In the genomic region with DNA sequence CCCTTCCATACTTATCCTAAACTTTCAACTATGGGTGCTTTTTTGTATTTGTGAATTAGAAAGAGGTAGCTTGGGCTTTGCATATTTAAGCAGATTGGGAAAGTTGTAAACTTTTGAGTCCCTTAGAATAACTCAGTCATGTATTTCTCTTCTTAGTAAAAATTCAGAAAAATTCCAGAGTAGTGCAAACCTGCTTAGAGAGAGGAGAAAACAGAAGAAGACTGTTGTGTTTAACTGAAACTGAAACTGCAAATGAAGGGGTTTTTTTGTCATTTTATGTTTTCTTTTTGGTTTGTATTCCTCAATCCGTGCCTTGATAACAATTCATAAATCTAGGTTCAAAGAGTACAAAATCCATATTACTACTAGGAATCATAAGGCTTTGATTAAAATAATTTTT, we compare ENCODE assay signal across 12 cellular contexts. TPM values are rescaled to one million over a fixed set of nuclear protein-coding genes. Genes with fewer than 3 reads are reported as not detected.
DNase-seq lines count a peak whose midpoint lies in the region; ATAC-seq, FAIRE-seq and TF ChIP-seq lines count a peak whose summit lies in the region.
"Had no signal": no experiment of that assay in that cellular context is flagged by ENCODE, and none has a peak within 500 bp of the region (broad histone marks: within the 10 kb centered on the region; RNA-seq: fewer than 3 reads in every experiment).

No MANE protein-coding gene starts in this region.

- POLR2A ChIA-PET in GM10248 (lab: Yijun Ruan, JAX): no interaction called here

- H3K4me2 ChIP-seq in astrocyte (ENCODE audit: low read length): no peak overlapping the region

- H3K4me1 Mint-ChIP-seq in astrocyte (ENCODE audit: low read depth, unreplicated experiment): peaks cover 23% of the 10 kb centered on the region

- H3K9ac ChIP-seq in astrocyte (ENCODE audit: low read length): no peak overlapping the region

- H3K4me3 Mint-ChIP-seq in astrocyte (ENCODE audit: unreplicated experiment): no peak overlapping the region

- ATAC-seq in HG03108 (IDR thresholded peaks at IDR 0.05; ENCODE audit: unreplicated experiment): peak; percentile 55
- ATAC-seq in GM18519 (IDR thresholded peaks at IDR 0.05; ENCODE audit: low FRiP score, unreplicated experiment): no peak
- no peak for ATAC-seq in HG03520 (IDR thresholded peaks at IDR 0.05; ENCODE audit: unreplicated experiment)

- peak overlapping the region; percentile 60 for H3K27ac Mint-ChIP-seq in astrocyte (ENCODE audit: unreplicated experiment)

- peaks cover 3% of the 10 kb centered on the region for H3K36me3 Mint-ChIP-seq in astrocyte (ENCODE audit: low read depth, unreplicated experiment)

- no peak overlapping the region for H2AFZ ChIP-seq in astrocyte (ENCODE audit: low read depth, low read length)

- H3K79me2 ChIP-seq in astrocyte (ENCODE audit: insufficient read depth, low read length): no peaks in the 10 kb centered on the region

- H3K27me3 Mint-ChIP-seq in astrocyte (ENCODE audit: low read depth, unreplicated experiment): no peaks in the 10 kb centered on the region

- H3K9me3 Mint-ChIP-seq in astrocyte (ENCODE audit: unreplicated experiment): no peaks in the 10 kb centered on the region

- H3K4me1 ChIP-seq in astrocyte (ENCODE audit: insufficient read depth, low read length): peaks cover 4% of the 10 kb centered on the region
- H3K4me1 ChIP-seq: adrenal gland, right lobe of liver had no signal

- no peaks in the 10 kb centered on the region for H3K9me3 ChIP-seq in astrocyte (ENCODE audit: insufficient read depth, low read depth, low read length)
- H3K9me3 ChIP-seq: adrenal gland, right lobe of liver had no signal

- FAIRE-seq in GM19239 (lab: Jason Lieb, UNC): peak; percentile 95
- no peak for FAIRE-seq in astrocyte (lab: Jason Lieb, UNC)

- no peak overlapping the region for H3K4me3 ChIP-seq in astrocyte (ENCODE audit: insufficient read depth, low read depth, low read length)
- H3K4me3 ChIP-seq: adrenal gland, right lobe of liver had no signal

- CTCF ChIA-PET in GM10248 (lab: Yijun Ruan, JAX): interaction anchor here (1.0 to 6.7 kb wide), 5 partner anchors 13 to 253 kb away, joined by 3 to 44 read pairs (median 4); no protein-coding TSS in a partner anchor

- no peaks in the 10 kb centered on the region for H3K36me3 ChIP-seq in astrocyte (ENCODE audit: insufficient read depth, low read length)
- H3K36me3 ChIP-seq: adrenal gland, right lobe of liver had no signal

- DNase-seq in GM10248 (ENCODE audit: extremely low spot score): peak; percentile 25
- no peak for DNase-seq in GM19239 (ENCODE audit: insufficient read length, low spot score)
- no peak for DNase-seq in astrocyte (ENCODE audit: low read depth)
- no peak for DNase-seq in GM20000 (ENCODE audit: low spot score)
- no peak for DNase-seq in dermis blood vessel endothelial cell
- DNase-seq: adrenal gland, DMS79 treated with DMSO at 0.1 percent for 48 hours, NCI-H524 treated with DMSO at 0.1 percent for 48 hours, right lobe of liver had no signal

- H3K27ac ChIP-seq in astrocyte (ENCODE audit: low read depth, low read length): no peak overlapping the region
- H3K27ac ChIP-seq: adrenal gland, right lobe of liver had no signal

- no peaks in the 10 kb centered on the region for H4K20me1 ChIP-seq in astrocyte (ENCODE audit: insufficient read depth, low read length)

- no peaks in the 10 kb centered on the region for H3K27me3 ChIP-seq in astrocyte (ENCODE audit: insufficient read depth, low read length)
- H3K27me3 ChIP-seq: adrenal gland, right lobe of liver had no signal

- TF ChIP-seq CTCF in GM10248 (IDR thresholded peaks at IDR 0.05; ENCODE audit: control extremely low read depth, extremely low read depth, low read depth, missing control alignments) (no peak), astrocyte (IDR thresholded peaks at IDR 0.05; ENCODE audit: insufficient read depth, low read depth, low read length) (no peak), GM20000 (IDR thresholded peaks at IDR 0.05; ENCODE audit: extremely low read depth, missing control alignments) (no peak)

RNA-seq across cellular contexts. Expression of a gene that starts 31.3 kb away (rescaled TPM):
- total RNA-seq in astrocyte (11.1 and 13.2 TPM in 2 replicates), dermis blood vessel endothelial cell (3.4 and 3.7 TPM in 2 replicates)
